ENCODE assay signal across 1 cellular context in the genomic region with DNA sequence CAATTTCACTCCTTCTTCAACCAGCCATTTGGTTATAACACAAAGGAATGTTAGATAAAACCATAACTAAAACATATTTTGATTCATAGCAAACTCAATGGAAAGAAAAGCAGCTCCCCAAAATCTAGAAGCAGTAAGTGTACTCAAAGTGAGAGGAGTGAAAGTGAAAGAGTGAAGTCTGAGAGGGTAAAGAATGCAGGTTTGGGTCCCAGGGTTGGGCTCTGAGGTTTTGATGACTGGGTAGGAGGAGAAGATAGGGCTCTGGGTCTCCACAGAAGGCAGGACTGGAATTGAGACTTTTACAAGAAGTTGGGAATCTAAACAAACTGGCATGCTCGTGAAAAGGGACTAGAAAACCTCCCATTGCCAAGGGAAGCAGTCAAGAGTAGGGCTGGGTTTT.
TF ChIP-seq lines count a peak whose summit lies in the region.

No MANE protein-coding gene starts in this region.

TF ChIP-seq in K562, 482 proteins besides CTCF, POLR2A, EP300 and RAD21 (continued from another document):
- TF ChIP-seq, protein P1, sequence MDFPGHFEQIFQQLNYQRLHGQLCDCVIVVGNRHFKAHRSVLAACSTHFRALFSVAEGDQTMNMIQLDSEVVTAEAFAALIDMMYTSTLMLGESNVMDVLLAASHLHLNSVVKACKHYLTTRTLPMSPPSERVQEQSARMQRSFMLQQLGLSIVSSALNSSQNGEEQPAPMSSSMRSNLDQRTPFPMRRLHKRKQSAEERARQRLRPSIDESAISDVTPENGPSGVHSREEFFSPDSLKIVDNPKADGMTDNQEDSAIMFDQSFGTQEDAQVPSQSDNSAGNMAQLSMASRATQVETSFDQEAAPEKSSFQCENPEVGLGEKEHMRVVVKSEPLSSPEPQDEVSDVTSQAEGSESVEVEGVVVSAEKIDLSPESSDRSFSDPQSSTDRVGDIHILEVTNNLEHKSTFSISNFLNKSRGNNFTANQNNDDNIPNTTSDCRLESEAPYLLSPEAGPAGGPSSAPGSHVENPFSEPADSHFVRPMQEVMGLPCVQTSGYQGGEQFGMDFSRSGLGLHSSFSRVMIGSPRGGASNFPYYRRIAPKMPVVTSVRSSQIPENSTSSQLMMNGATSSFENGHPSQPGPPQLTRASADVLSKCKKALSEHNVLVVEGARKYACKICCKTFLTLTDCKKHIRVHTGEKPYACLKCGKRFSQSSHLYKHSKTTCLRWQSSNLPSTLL (IDR thresholded peaks at IDR 0.05): no peak
